In genomic region chr19:50897191-50897607, GRCh38 we compare ENCODE assay signal across 13 cellular contexts. TPM values are rescaled to one million over a fixed set of nuclear protein-coding genes. Genes with fewer than 3 reads are reported as not detected.
DNase-seq lines count a peak whose midpoint lies in the region; ATAC-seq and TF ChIP-seq lines count a peak whose summit lies in the region.
"Had no signal": no experiment of that assay in that cellular context is flagged by ENCODE, and none has a peak within 500 bp of the region (broad histone marks: within the 10 kb centered on the region; RNA-seq: fewer than 3 reads in every experiment).

No MANE protein-coding gene starts in this region.

- no peak for TF ChIP-seq EP300 in tibial nerve (IDR thresholded peaks at IDR 0.05)

- ATAC-seq in GM18519 (IDR thresholded peaks at IDR 0.05; ENCODE audit: low FRiP score, unreplicated experiment) = peak; percentile 15
- peak; percentile 29 for ATAC-seq in GM21528 (IDR thresholded peaks at IDR 0.05; ENCODE audit: low FRiP score, unreplicated experiment)
- ATAC-seq in HG03103 (IDR thresholded peaks at IDR 0.05; ENCODE audit: low read depth, unreplicated experiment) = peak; percentile 16
- peak; percentile 20 for ATAC-seq in foreskin keratinocyte

- peak overlapping the region; percentile 75 for H3K27ac ChIP-seq in foreskin keratinocyte
- no peak overlapping the region for H3K27ac ChIP-seq in tibial nerve
- no peak overlapping the region for H3K27ac ChIP-seq in coronary artery

- H3K4me1 ChIP-seq in foreskin keratinocyte (no peaks in the 10 kb centered on the region), tibial nerve (no peaks in the 10 kb centered on the region)

- DNase-seq in foreskin keratinocyte (no peak), NCI-H2196 treated with DMSO at 0.1 percent for 48 hours (lab: John Stamatoyannopoulos, UW; ENCODE audit: unreplicated experiment) (no peak), tibial nerve (ENCODE audit: low spot score in 2 of 2) (no peak), coronary artery (ENCODE audit: low spot score) (no peak), AG08395 (ENCODE audit: low spot score) (no peak)
- DNase-seq: activated CD4-positive, CD25-positive, alpha-beta regulatory T cell; activated naive CD4-positive, alpha-beta T cell treated with Interleukin-2 at 50 U/mL for 16 hours; CD8-positive, alpha-beta memory T cell; NCI-H510A had no signal

- no peaks in the 10 kb centered on the region for H3K9me3 ChIP-seq in tibial nerve

- no peak for TF ChIP-seq CTCF in foreskin keratinocyte (conservative IDR thresholded peaks at IDR 0.05)
- no peak for TF ChIP-seq CTCF in tibial nerve (IDR thresholded peaks at IDR 0.05)
- no peak for TF ChIP-seq CTCF in coronary artery (IDR thresholded peaks at IDR 0.05)

- TF ChIP-seq POLR2A in tibial nerve (IDR thresholded peaks at IDR 0.05) = no peak

- 50 to 83% methylated on average over 3 of the region's 3 CpGs for WGBS in tibial nerve, 2 donors

- no peaks in the 10 kb centered on the region for H3K36me3 ChIP-seq in tibial nerve

- H3K27me3 ChIP-seq in foreskin keratinocyte (peaks cover 23% of the 10 kb centered on the region), tibial nerve (no peaks in the 10 kb centered on the region)

- no peak overlapping the region for H3K4me3 ChIP-seq in tibial nerve
- H3K4me3 ChIP-seq in coronary artery = no peak overlapping the region

RNA-seq across cellular contexts. Expression of gene KLK4, which starts 14.0 kb away (rescaled TPM):
- total RNA-seq in foreskin keratinocyte = not detected in 2 replicates
- polyA plus RNA-seq in foreskin keratinocyte = not detected in 2 replicates
- 1 to 10 TPM in 1 of 4 donors, under 1 TPM in 1, not detected in 2; 0.59 to 1.2 TPM for total RNA-seq in tibial nerve
- total RNA-seq: CD8-positive, alpha-beta memory T cell; M059J had no signal
- polyA plus RNA-seq: CD8-positive, alpha-beta memory T cell had no signal

RNA-seq across cellular contexts. Expression of gene KLK2, which starts 24.0 kb away (rescaled TPM):
- total RNA-seq in foreskin keratinocyte (not detected in 2 replicates), tibial nerve (not detected)
- polyA plus RNA-seq in foreskin keratinocyte = not detected in 2 replicates
- total RNA-seq: CD8-positive, alpha-beta memory T cell; M059J had no signal
- polyA plus RNA-seq: CD8-positive, alpha-beta memory T cell had no signal

RNA-seq across cellular contexts. Expression of gene KLK3, which starts 42.5 kb away (rescaled TPM):
- total RNA-seq in foreskin keratinocyte (not detected in 2 replicates), tibial nerve (not detected)
- polyA plus RNA-seq in foreskin keratinocyte = not detected in 2 replicates
- total RNA-seq: CD8-positive, alpha-beta memory T cell; M059J had no signal
- polyA plus RNA-seq: CD8-positive, alpha-beta memory T cell had no signal

RNA-seq across cellular contexts. Expression of gene KLK5, which starts 55.6 kb away (rescaled TPM):
- 103 and 119 TPM in 2 replicates for total RNA-seq in foreskin keratinocyte
- polyA plus RNA-seq in foreskin keratinocyte = 133 and 143 TPM in 2 replicates
- not detected for total RNA-seq in tibial nerve
- total RNA-seq: CD8-positive, alpha-beta memory T cell; M059J had no signal
- polyA plus RNA-seq: CD8-positive, alpha-beta memory T cell had no signal
